25 cellular contexts compared by ENCODE assay signal in the genomic region with DNA sequence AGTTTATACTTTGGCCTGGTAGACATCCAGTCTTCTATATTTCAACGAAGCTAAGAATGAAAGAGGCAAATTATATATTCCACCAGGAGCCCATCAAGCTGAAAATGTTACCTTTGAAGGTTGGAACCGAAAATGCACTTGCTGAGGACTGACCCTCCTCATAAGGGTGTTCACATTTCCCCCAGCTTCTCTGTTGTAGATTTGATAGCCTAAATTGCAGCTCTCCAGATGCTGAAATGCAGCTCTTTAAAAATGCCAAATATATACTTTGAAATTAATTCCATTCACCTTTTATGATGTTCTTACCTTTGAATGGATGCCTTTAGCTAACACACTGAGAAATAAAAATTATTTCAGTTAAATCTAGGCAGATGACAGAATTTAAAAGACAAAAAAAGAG. TPM values are rescaled to one million over a fixed set of nuclear protein-coding genes. Genes with fewer than 3 reads are reported as not detected.
DNase-seq lines count a peak whose midpoint lies in the region; ATAC-seq and TF ChIP-seq lines count a peak whose summit lies in the region.
"Had no signal": no experiment of that assay in that cellular context is flagged by ENCODE, and none has a peak within 500 bp of the region (broad histone marks: within the 10 kb centered on the region; RNA-seq: fewer than 3 reads in every experiment).

No MANE protein-coding gene starts in this region.

- H3K4me1 ChIP-seq in H9 (ENCODE audit: insufficient read depth, low read length) (no peaks in the 10 kb centered on the region; the same call in 1 of the 2 replicates), neural progenitor cell (peaks cover 22% of the 10 kb centered on the region), MM.1S (ENCODE audit: low read length) (peaks cover 12% of the 10 kb centered on the region; the same call in 1 of the 2 replicates)
- H3K4me1 ChIP-seq: left lung, prostate gland had no signal

- H3K27ac Mint-ChIP-seq in H9 (peak overlapping the region in 1 of 3 experiments; percentile 96; a peak in 1 of 7 replicates), endothelial cell (ENCODE audit: unreplicated experiment) (no peak overlapping the region), neural progenitor cell (no peak overlapping the region)
- H3K27ac Mint-ChIP-seq: activated B cell treated with CpG ODN at 0.5 μM for 24 hours; activated naive CD4-positive, alpha-beta T cell treated with anti-CD3 and anti-CD28 coated beads, Interleukin-2, amount 50 U/mL, for 24 hours; natural killer cell treated with Interleukin-12 subunit alpha and Interleukin-12 subunit beta and Interleukin-15 and Interleukin-18, amount 100 ng/mL, for 72 hours; stimulated activated naive CD8-positive, alpha-beta T cell treated with anti-CD3 and anti-CD28 coated beads, Interleukin-15, amount 100 ng/mL, for 72 hours had no signal

- H3T11ph ChIP-seq in H9 (ENCODE audit: low read length): no peak overlapping the region

- H3K4ac ChIP-seq in H9 (ENCODE audit: low read depth, low read length): no peak overlapping the region

- no peak for ATAC-seq in GM19324 (IDR thresholded peaks at IDR 0.05; ENCODE audit: low FRiP score, unreplicated experiment)
- ATAC-seq in HG02981 (IDR thresholded peaks at IDR 0.05; ENCODE audit: unreplicated experiment): no peak
- ATAC-seq: natural killer cell treated with Interleukin-12 subunit alpha and Interleukin-12 subunit beta and Interleukin-15 and Interleukin-18, amount 100 ng/mL, for 72 hours had no signal

- H3K36me3 ChIP-seq in neural progenitor cell (no peaks in the 10 kb centered on the region), MM.1S (replicated peaks; ENCODE audit: insufficient read depth, low read length) (no peaks in the 10 kb centered on the region)
- H3K36me3 ChIP-seq: left lung, prostate gland, thyroid gland had no signal

- H2BK20ac ChIP-seq in H9 (ENCODE audit: low read depth, low read length, poor library complexity, severe bottlenecking): no peak overlapping the region

- no peaks in the 10 kb centered on the region for H3K27me3 ChIP-seq in H9 (ENCODE audit: insufficient read depth, low read length)
- H3K27me3 ChIP-seq in neural progenitor cell: no peaks in the 10 kb centered on the region
- H3K27me3 ChIP-seq in MM.1S (replicated peaks; ENCODE audit: insufficient read depth, low read length): no peaks in the 10 kb centered on the region
- H3K27me3 ChIP-seq: thyroid gland had no signal

- H4K5ac ChIP-seq in H9 (ENCODE audit: insufficient read length, low read depth, low read length): no peak overlapping the region

- H3F3A ChIP-seq in neural progenitor cell (ENCODE audit: low read depth): peaks cover 28% of the 10 kb centered on the region
- no peaks in the 10 kb centered on the region for H3F3A ChIP-seq in MM.1S (ENCODE audit: insufficient read depth, low read length)

- H3K14ac ChIP-seq in H9 (ENCODE audit: insufficient read depth, low read length): no peak overlapping the region

- H3K9me2 ChIP-seq in MM.1S (replicated peaks; ENCODE audit: insufficient read depth, low read length): no peaks in the 10 kb centered on the region

- no peak overlapping the region for H2BK15ac ChIP-seq in H9 (ENCODE audit: low read depth, low read length)

- no peak overlapping the region for H2BK5ac ChIP-seq in H9 (ENCODE audit: insufficient read length, low read length)

- H2BK120ac ChIP-seq in H9 (ENCODE audit: low read depth, low read length, poor library complexity, severe bottlenecking): no peak overlapping the region

- H3K4me2 ChIP-seq in H9 (ENCODE audit: insufficient read depth, insufficient read length, low read length) (peak overlapping the region; percentile 99), neural progenitor cell (peak overlapping the region; percentile 95), MM.1S (ENCODE audit: low read depth, low read length) (no peak overlapping the region)

- H3K4me3 ChIP-seq in neural progenitor cell (peak overlapping the region; percentile 92), MM.1S (ENCODE audit: low read length) (no peak overlapping the region)

- H2BK12ac ChIP-seq in H9 (ENCODE audit: insufficient read length, low read depth, low read length): no peak overlapping the region

- no peaks in the 10 kb centered on the region for H4K20me1 ChIP-seq in H9 (ENCODE audit: control insufficient read depth, insufficient read depth, insufficient read length)
- H4K20me1 ChIP-seq in neural progenitor cell (ENCODE audit: low read depth): no peaks in the 10 kb centered on the region
- H4K20me1 ChIP-seq in MM.1S (ENCODE audit: insufficient read depth, low read length): no peaks in the 10 kb centered on the region

- H3K4me3 Mint-ChIP-seq in H9 (peak overlapping the region; percentile 86 to 89), endothelial cell (ENCODE audit: unreplicated experiment) (peak overlapping the region; percentile 91), neural progenitor cell (peak overlapping the region; percentile 90)
- H3K4me3 Mint-ChIP-seq: activated B cell treated with CpG ODN at 0.5 μM for 24 hours; activated naive CD4-positive, alpha-beta T cell treated with anti-CD3 and anti-CD28 coated beads, Interleukin-2, amount 50 U/mL, for 24 hours; central memory CD8-positive, alpha-beta T cell; natural killer cell treated with Interleukin-12 subunit alpha and Interleukin-12 subunit beta and Interleukin-15 and Interleukin-18, amount 100 ng/mL, for 72 hours; stimulated activated naive CD8-positive, alpha-beta T cell treated with anti-CD3 and anti-CD28 coated beads, Interleukin-15, amount 100 ng/mL, for 72 hours had no signal

- no peak overlapping the region for H3K56ac ChIP-seq in H9 (ENCODE audit: insufficient read length, low read depth, low read length)

- TF ChIP-seq CTCF in H9 (conservative IDR thresholded peaks at IDR 0.05) (no peak), endothelial cell (IDR thresholded peaks at IDR 0.05; ENCODE audit: unreplicated experiment) (no peak), neural progenitor cell (IDR thresholded peaks at IDR 0.05) (no peak), MM.1S (IDR thresholded peaks at IDR 0.05; ENCODE audit: low read length) (no peak)

- H3K36me3 Mint-ChIP-seq in H9 (ENCODE audit: insufficient read depth in 1 of 3, low read depth in 3 of 3): no peaks in the 10 kb centered on the region
- no peaks in the 10 kb centered on the region for H3K36me3 Mint-ChIP-seq in endothelial cell (ENCODE audit: low read depth, unreplicated experiment)
- H3K36me3 Mint-ChIP-seq in neural progenitor cell: no peaks in the 10 kb centered on the region
- H3K36me3 Mint-ChIP-seq: activated naive CD4-positive, alpha-beta T cell treated with anti-CD3 and anti-CD28 coated beads, Interleukin-2, amount 50 U/mL, for 24 hours had no signal

- WGBS in H9 (ENCODE audit: extremely low coverage, insufficient read length, low lambda C conversion rate): no CpG with 5 or more reads among the region's 2 CpGs

- H3K23me2 ChIP-seq in H9 (ENCODE audit: insufficient read length, low read depth, low read length, poor library complexity, severe bottlenecking): peaks cover 6% of the 10 kb centered on the region

- no peak overlapping the region for H3K9ac ChIP-seq in H9 (ENCODE audit: extremely low read depth, insufficient read length, low read length)
- H3K9ac ChIP-seq in neural progenitor cell: no peak overlapping the region
- no peak overlapping the region for H3K9ac ChIP-seq in MM.1S (ENCODE audit: low read length)

- DNase-seq in H9: no peak
- peak; percentile 83 for DNase-seq in NCI-H2227 treated with DMSO at 0.1 percent for 48 hours (lab: John Stamatoyannopoulos, UW)
- no peak for DNase-seq in endothelial cell (ENCODE audit: low spot score)
- DNase-seq in neural progenitor cell (ENCODE audit: low spot score): no peak
- DNase-seq in MM.1S: no peak
- no peak for DNase-seq in central memory CD4-positive, alpha-beta T cell
- DNase-seq: activated B cell treated with CpG ODN at 0.5 μM for 24 hours; activated CD4-positive, alpha-beta T cell treated with anti-CD3 and anti-CD28 coated beads, Interleukin-2, amount 50 U/mL, for 4 hours; dermis blood vessel endothelial cell; GM23248; Karpas-422; left lung; NCI-H2171 treated with DMSO at 0.1 percent for 48 hours; stimulated activated naive CD8-positive, alpha-beta T cell treated with anti-CD3 and anti-CD28 coated beads, Interleukin-15, amount 100 ng/mL, for 72 hours; T1000; thyroid gland had no signal

- no peak overlapping the region for H4K91ac ChIP-seq in H9 (ENCODE audit: insufficient read length, low read depth, low read length)

- H3K9me3 Mint-ChIP-seq in H9 (no peaks in the 10 kb centered on the region; a peak in 1 of 5 replicates), endothelial cell (ENCODE audit: unreplicated experiment) (no peaks in the 10 kb centered on the region), neural progenitor cell (no peaks in the 10 kb centered on the region)
- H3K9me3 Mint-ChIP-seq: activated B cell treated with CpG ODN at 0.5 μM for 24 hours had no signal

- H3K27me3 Mint-ChIP-seq in H9 (ENCODE audit: low read depth): no peaks in the 10 kb centered on the region; the same call in 1 of the 2 replicates
- H3K27me3 Mint-ChIP-seq in endothelial cell (ENCODE audit: unreplicated experiment): peaks cover 6% of the 10 kb centered on the region
- H3K27me3 Mint-ChIP-seq in neural progenitor cell (ENCODE audit: insufficient read depth, low read depth): peaks cover 4% of the 10 kb centered on the region

- H3K23ac ChIP-seq in H9 (ENCODE audit: insufficient read length, low read depth, low read length): no peak overlapping the region

- H3K9me3 ChIP-seq in H9 (ENCODE audit: control insufficient read depth, low read depth, low read length) (no peaks in the 10 kb centered on the region), neural progenitor cell (ENCODE audit: low read depth) (no peaks in the 10 kb centered on the region), MM.1S (replicated peaks; ENCODE audit: insufficient read depth, low read length) (no peaks in the 10 kb centered on the region)
- H3K9me3 ChIP-seq: left lung, prostate gland, thyroid gland had no signal

- no peaks in the 10 kb centered on the region for H3K79me1 ChIP-seq in H9 (ENCODE audit: insufficient read depth, low read depth, low read length, poor library complexity, severe bottlenecking)

- H3K79me2 ChIP-seq in H9 (ENCODE audit: insufficient read depth, low read length) (peaks cover 2% of the 10 kb centered on the region; the same call in 1 of the 2 replicates), neural progenitor cell (ENCODE audit: low read depth) (peaks cover 32% of the 10 kb centered on the region), MM.1S (ENCODE audit: low read length) (peaks cover 4% of the 10 kb centered on the region; the same call in 1 of the 2 replicates)

- no peak overlapping the region for H2AK5ac ChIP-seq in H9 (ENCODE audit: insufficient read length, low read length)

- no peak overlapping the region for H4K8ac ChIP-seq in H9 (replicated peaks; ENCODE audit: insufficient read length, low read depth, low read length)

- H3K4me1 Mint-ChIP-seq in H9 (peaks cover 31 to 32% of the 10 kb centered on the region in 2 experiments), endothelial cell (ENCODE audit: unreplicated experiment) (peaks cover 15% of the 10 kb centered on the region), neural progenitor cell (peaks cover 21% of the 10 kb centered on the region)
- H3K4me1 Mint-ChIP-seq: activated naive CD4-positive, alpha-beta T cell treated with anti-CD3 and anti-CD28 coated beads, Interleukin-2, amount 50 U/mL, for 24 hours; central memory CD8-positive, alpha-beta T cell had no signal

- no peak overlapping the region for H3K27ac ChIP-seq in H9 (ENCODE audit: insufficient read length, low read depth, low read length)
- H3K27ac ChIP-seq in neural progenitor cell: peak overlapping the region; percentile 99
- H3K27ac ChIP-seq in MM.1S (ENCODE audit: low read length): no peak overlapping the region
- H3K27ac ChIP-seq: left lung had no signal

- H2AFZ ChIP-seq in H9 (ENCODE audit: low read length) (no peak overlapping the region), neural progenitor cell (replicated peaks) (no peak overlapping the region), MM.1S (ENCODE audit: low read length) (no peak overlapping the region)

- H3K18ac ChIP-seq in H9 (ENCODE audit: insufficient read length, low read depth, low read length): no peak overlapping the region

RNA-seq across cellular contexts. Expression of a gene that starts 1.8 kb away (rescaled TPM):
- 12.9 and 14.6 TPM in 2 replicates for total RNA-seq in H9 (2021)
- total RNA-seq in endothelial cell (ENCODE audit: unreplicated experiment): 14.0 TPM
- total RNA-seq in neural progenitor cell (ENCODE audit: low replicate concordance): 27.7 and 41.1 TPM in 2 replicates
- total RNA-seq: activated B cell treated with CpG ODN at 0.5 μM for 24 hours; HT-29; mononuclear cell; natural killer cell treated with Interleukin-12 subunit alpha and Interleukin-12 subunit beta and Interleukin-15 and Interleukin-18, amount 100 ng/mL, for 72 hours; OCI-LY7 had no signal
